ENCODE assay signal across 8 cellular contexts in genomic region chr7:55065079-55065478, GRCh38. TPM values are rescaled to one million over a fixed set of nuclear protein-coding genes. Genes with fewer than 3 reads are reported as not detected.
DNase-seq lines count a peak whose midpoint lies in the region; ATAC-seq and TF ChIP-seq lines count a peak whose summit lies in the region.

No MANE protein-coding gene starts in this region.

- H3K36me3 ChIP-seq in colonic mucosa (no peaks in the 10 kb centered on the region), neuron (ENCODE audit: insufficient read depth, low read length) (no peaks in the 10 kb centered on the region)

- no peaks in the 10 kb centered on the region for H3K36me3 Mint-ChIP-seq in endothelial cell (ENCODE audit: low read depth, unreplicated experiment)
- H3K36me3 Mint-ChIP-seq in activated CD4-positive, alpha-beta T cell treated with anti-CD3 and anti-CD28 coated beads for 36 hours (ENCODE audit: low read depth), result no peaks in the 10 kb centered on the region

- DNase-seq in HS-5 (ENCODE audit: low read depth) (peak; percentile 92), colonic mucosa (no peak), substantia nigra (lab: John Stamatoyannopoulos, UW) (no peak), endothelial cell (ENCODE audit: low spot score) (no peak)
- DNase-seq in activated CD4-positive, alpha-beta T cell treated with anti-CD3 and anti-CD28 coated beads for 36 hours, result no peak
- DNase-seq in activated naive CD4-positive, alpha-beta T cell (lab: John Stamatoyannopoulos, UW), result no peak

- H3K27ac ChIP-seq in colonic mucosa (peak overlapping the region; percentile 61), substantia nigra (ENCODE audit: low read depth, low read length, poor library complexity, severe bottlenecking) (no peak overlapping the region)

- no peak overlapping the region for H3K4me3 Mint-ChIP-seq in endothelial cell (ENCODE audit: unreplicated experiment)
- H3K4me3 Mint-ChIP-seq in activated CD4-positive, alpha-beta T cell treated with anti-CD3 and anti-CD28 coated beads for 36 hours, result no peak overlapping the region

- H3K27me3 ChIP-seq in colonic mucosa, result no peaks in the 10 kb centered on the region
- no peaks in the 10 kb centered on the region for H3K27me3 ChIP-seq in neuron (ENCODE audit: insufficient read depth, low read length)

- H3K4me3 ChIP-seq in colonic mucosa (no peak overlapping the region), neuron (ENCODE audit: low read length) (peak overlapping the region; percentile 14)

- CTCF ChIA-PET in activated CD4-positive, alpha-beta T cell treated with anti-CD3 and anti-CD28 coated beads for 36 hours (lab: Charles Lee), result no interaction called here

- H3K9me3 Mint-ChIP-seq in endothelial cell (ENCODE audit: unreplicated experiment), result no peaks in the 10 kb centered on the region
- H3K9me3 Mint-ChIP-seq in activated CD4-positive, alpha-beta T cell treated with anti-CD3 and anti-CD28 coated beads for 36 hours (ENCODE audit: low read depth), result no peaks in the 10 kb centered on the region

- H3K4me1 ChIP-seq in colonic mucosa (no peaks in the 10 kb centered on the region), neuron (ENCODE audit: insufficient read depth, low read length) (peaks cover 46% of the 10 kb centered on the region)

- TF ChIP-seq CTCF in colonic mucosa (IDR thresholded peaks at IDR 0.05) (no peak), endothelial cell (IDR thresholded peaks at IDR 0.05; ENCODE audit: unreplicated experiment) (no peak)

- peaks cover 5% of the 10 kb centered on the region for H3K27me3 Mint-ChIP-seq in endothelial cell (ENCODE audit: unreplicated experiment)
- H3K27me3 Mint-ChIP-seq in activated CD4-positive, alpha-beta T cell treated with anti-CD3 and anti-CD28 coated beads for 36 hours, result peaks cover 47% of the 10 kb centered on the region

- H3K4me1 Mint-ChIP-seq in endothelial cell (ENCODE audit: unreplicated experiment), result no peaks in the 10 kb centered on the region
- peaks cover 5% of the 10 kb centered on the region for H3K4me1 Mint-ChIP-seq in activated CD4-positive, alpha-beta T cell treated with anti-CD3 and anti-CD28 coated beads for 36 hours

- no peak overlapping the region for H3K27ac Mint-ChIP-seq in endothelial cell (ENCODE audit: unreplicated experiment)
- no peak overlapping the region for H3K27ac Mint-ChIP-seq in activated CD4-positive, alpha-beta T cell treated with anti-CD3 and anti-CD28 coated beads for 36 hours

- peak; percentile 80 for ATAC-seq in GM18868 (IDR thresholded peaks at IDR 0.05; ENCODE audit: unreplicated experiment)
- no peak for ATAC-seq in activated CD4-positive, alpha-beta T cell treated with anti-CD3 and anti-CD28 coated beads for 36 hours

- H3K9me3 ChIP-seq in colonic mucosa, result no peaks in the 10 kb centered on the region
- H3K9me3 ChIP-seq in neuron (ENCODE audit: low read length), result no peaks in the 10 kb centered on the region

- H2AFZ ChIP-seq in neuron (ENCODE audit: low read depth, low read length), result peak overlapping the region; percentile 8

- intact Hi-C loops in colonic mucosa (cut with DNase I), result no loop called here
- intact Hi-C loops in activated CD4-positive, alpha-beta T cell treated with anti-CD3 and anti-CD28 coated beads for 36 hours (cut with DNase I, micrococcal nuclease), result no loop called here

- no peak overlapping the region for H3K9ac ChIP-seq in colonic mucosa (ENCODE audit: low read depth in 2 of 2, low read length in 2 of 2)

- POLR2A ChIA-PET in activated CD4-positive, alpha-beta T cell treated with anti-CD3 and anti-CD28 coated beads for 36 hours (lab: Charles Lee), result no interaction called here

RNA-seq across cellular contexts. Expression of gene EGFR, which starts 46.3 kb away (rescaled TPM):
- total RNA-seq in colonic mucosa (10 to 100 TPM; 57.8 to 63.4 TPM), endothelial cell (ENCODE audit: unreplicated experiment) (5.0 TPM)
- under 1 TPM in 1 of 2 experiments, not detected in 1; 0.09 TPM for total RNA-seq in activated CD4-positive, alpha-beta T cell treated with anti-CD3 and anti-CD28 coated beads for 36 hours
